Comparison of ENCODE assay signal across 12 cellular contexts in the genomic region with DNA sequence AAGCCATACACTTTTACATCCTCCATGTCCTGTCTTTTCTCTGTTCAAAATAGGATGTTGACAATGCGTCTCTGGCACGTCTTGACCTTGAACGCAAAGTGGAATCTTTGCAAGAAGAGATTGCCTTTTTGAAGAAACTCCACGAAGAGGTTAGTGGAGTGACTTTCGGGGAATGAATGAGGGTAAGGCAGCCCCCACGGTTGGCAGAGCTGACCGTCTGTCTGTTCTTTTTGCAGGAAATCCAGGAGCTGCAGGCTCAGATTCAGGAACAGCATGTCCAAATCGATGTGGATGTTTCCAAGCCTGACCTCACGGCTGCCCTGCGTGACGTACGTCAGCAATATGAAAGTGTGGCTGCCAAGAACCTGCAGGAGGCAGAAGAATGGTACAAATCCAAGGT. TPM values are rescaled to one million over a fixed set of nuclear protein-coding genes. Genes with fewer than 3 reads are reported as not detected.
DNase-seq lines count a peak whose midpoint lies in the region; ATAC-seq and TF ChIP-seq lines count a peak whose summit lies in the region.
"Had no signal": no experiment of that assay in that cellular context is flagged by ENCODE, and none has a peak within 500 bp of the region (broad histone marks: within the 10 kb centered on the region; RNA-seq: fewer than 3 reads in every experiment).

No MANE protein-coding gene starts in this region.

- peak overlapping the region; percentile 99 for H3K27ac ChIP-seq in brain microvascular endothelial cell
- H3K27ac ChIP-seq in upper lobe of left lung: peak overlapping the region in 3 of 4 donors; percentile 72 to 98 (median 97)

- peaks cover 46 to 75% (median 53%) of the 10 kb centered on the region in 4 donors for H3K4me1 ChIP-seq in upper lobe of left lung

- TF ChIP-seq POLR2A in upper lobe of left lung (IDR thresholded peaks at IDR 0.05): no peak

- in situ Hi-C loops in brain microvascular endothelial cell (cut with HindIII; ENCODE audit: low pct_ligation_motif_present, low sequenced_read_pairs): loop anchor here (25.0 kb wide), 1 partner anchor 371 kb away; no protein-coding TSS in a partner anchor

- ATAC-seq in upper lobe of left lung (ENCODE audit: low FRiP score in 2 of 2) (no peak), HG03280 (IDR thresholded peaks at IDR 0.05; ENCODE audit: unreplicated experiment) (no peak)
- ATAC-seq: HCT116 had no signal

- H3K27me3 ChIP-seq in brain microvascular endothelial cell (replicated peaks) (no peaks in the 10 kb centered on the region), upper lobe of left lung (no peaks in the 10 kb centered on the region)

- peak overlapping the region; percentile 55 for H3K27ac Mint-ChIP-seq in activated naive CD4-positive, alpha-beta T cell treated with anti-CD3 and anti-CD28 coated beads, Interleukin-2, amount 10 ng/mL, durations not matched to agents 7 days and 5 days

- peaks cover 57% of the 10 kb centered on the region for H3K4me1 Mint-ChIP-seq in activated naive CD4-positive, alpha-beta T cell treated with anti-CD3 and anti-CD28 coated beads, Interleukin-2, amount 10 ng/mL, durations not matched to agents 7 days and 5 days

- H3K27me3 Mint-ChIP-seq in activated naive CD4-positive, alpha-beta T cell treated with anti-CD3 and anti-CD28 coated beads, Interleukin-2, amount 10 ng/mL, durations not matched to agents 7 days and 5 days: peaks cover 13% of the 10 kb centered on the region

- CTCF ChIA-PET in activated naive CD4-positive, alpha-beta T cell treated with anti-CD3 and anti-CD28 coated beads, Interleukin-2, amount 10 ng/mL, durations not matched to agents 7 days and 5 days (lab: Charles Lee): interaction anchor here (0.8 to 1.0 kb wide), 2 partner anchors 8 to 20 kb away, joined by 3 read pairs; no protein-coding TSS in a partner anchor

- 60 to 74% methylated on average over 12 of the region's 12 CpGs for WGBS in upper lobe of left lung, 2 donors

- DNase-seq in activated naive CD4-positive, alpha-beta T cell treated with anti-CD3 and anti-CD28 coated beads, Interleukin-2, amount 10 ng/mL, durations not matched to agents 7 days and 5 days: no peak
- DNase-seq in activated naive CD4-positive, alpha-beta T cell treated with anti-CD3 and anti-CD28 coated beads, Interleukin-2, amount 50 U/mL, for 16 hours: no peak
- DNase-seq in brain microvascular endothelial cell: no peak
- peak; percentile 60 to 80 for DNase-seq in lung microvascular endothelial cell (ENCODE audit: low read depth in 2 of 2)
- no peak for DNase-seq in upper lobe of left lung
- DNase-seq in stimulated activated CD4-positive, alpha-beta T cell treated with anti-CD3 and anti-CD28 coated beads, Interleukin-4, amount 100 ng/mL, for 4 hours: no peak
- DNase-seq in NCI-H1417 treated with DMSO at 0.1 percent for 48 hours (lab: John Stamatoyannopoulos, UW): no peak
- DNase-seq: activated CD4-positive, CD25-positive, alpha-beta regulatory T cell; cerebellar nuclear complex; NCI-H510A had no signal

- TF ChIP-seq CTCF in brain microvascular endothelial cell (IDR thresholded peaks at IDR 0.05; ENCODE audit: low read depth, low read length, missing control alignments) (peak; percentile 8), upper lobe of left lung (IDR thresholded peaks at IDR 0.05) (no peak)

- peaks cover 81% of the 10 kb centered on the region for H3K36me3 Mint-ChIP-seq in activated naive CD4-positive, alpha-beta T cell treated with anti-CD3 and anti-CD28 coated beads, Interleukin-2, amount 10 ng/mL, durations not matched to agents 7 days and 5 days

- no peaks in the 10 kb centered on the region for H3K9me3 Mint-ChIP-seq in activated naive CD4-positive, alpha-beta T cell treated with anti-CD3 and anti-CD28 coated beads, Interleukin-2, amount 10 ng/mL, durations not matched to agents 7 days and 5 days

- peak overlapping the region; percentile 99 for H3K4me3 ChIP-seq in brain microvascular endothelial cell (ENCODE audit: low read depth, low read length)
- peak overlapping the region in 1 of 4 donors; percentile 68 for H3K4me3 ChIP-seq in upper lobe of left lung

- no peak overlapping the region for H3K4me3 Mint-ChIP-seq in activated naive CD4-positive, alpha-beta T cell treated with anti-CD3 and anti-CD28 coated beads, Interleukin-2, amount 10 ng/mL, durations not matched to agents 7 days and 5 days

- TF ChIP-seq EP300 in upper lobe of left lung (IDR thresholded peaks at IDR 0.05): peak in 2 of 4 donors; percentile 38 to 54

- no peaks in the 10 kb centered on the region for H3K9me3 ChIP-seq in upper lobe of left lung

- H3K36me3 ChIP-seq in brain microvascular endothelial cell (replicated peaks): peaks cover 81% of the 10 kb centered on the region
- peaks cover 31 to 79% (median 59%) of the 10 kb centered on the region in 4 donors for H3K36me3 ChIP-seq in upper lobe of left lung

RNA-seq across cellular contexts. Expression of a gene that starts 5.5 kb away (rescaled TPM):
- total RNA-seq in lung microvascular endothelial cell: 2,898 and 3,955 TPM in 2 replicates
- 1,000 to 10,000 TPM in 5 of 6 donors, 100 to 1,000 TPM in 1; 999 to 2,711 (median 1,731) TPM for total RNA-seq in upper lobe of left lung

RNA-seq across cellular contexts. Expression of a gene that starts 32.1 kb away (rescaled TPM):
- total RNA-seq in lung microvascular endothelial cell (3.5 and 3.8 TPM in 2 replicates), upper lobe of left lung (10 to 100 TPM in 2 of 6 donors, 1 to 10 TPM in 4; 5.8 to 22.0 (median 7.4) TPM)

Comparison
In these comparisons a context has a peak if more than half of its experiments do, and no peak if none do; other contexts are left out.
1. DNase-seq: peak in lung microvascular endothelial cell (2 of 2); none in activated naive CD4-positive, alpha-beta T cell treated with anti-CD3 and anti-CD28 coated beads, Interleukin-2, amount 10 ng/mL, durations not matched to agents 7 days and 5 days (single experiment), activated naive CD4-positive, alpha-beta T cell treated with anti-CD3 and anti-CD28 coated beads, Interleukin-2, amount 50 U/mL, for 16 hours (single experiment), brain microvascular endothelial cell (single experiment), upper lobe of left lung (0 of 2), stimulated activated CD4-positive, alpha-beta T cell treated with anti-CD3 and anti-CD28 coated beads, Interleukin-4, amount 100 ng/mL, for 4 hours (0 of 2) and NCI-H1417 treated with DMSO at 0.1 percent for 48 hours (single experiment).